Comparison of ENCODE assay signal across 8 cellular contexts in genomic region chr1:223133824-223134435, GRCh38. TPM values are rescaled to one million over a fixed set of nuclear protein-coding genes. Genes with fewer than 3 reads are reported as not detected.
DNase-seq lines count a peak whose midpoint lies in the region; ATAC-seq, FAIRE-seq and TF ChIP-seq lines count a peak whose summit lies in the region.

No MANE protein-coding gene starts in this region.

- TF ChIP-seq CTCF in keratinocyte (optimal IDR thresholded peaks at IDR 0.05 in 1 of 3, IDR thresholded peaks at IDR 0.05 in 1 of 3, conservative IDR thresholded peaks at IDR 0.05 in 1 of 3; ENCODE audit: extremely low read depth in 1 of 3, insufficient read depth in 2 of 3, low read length in 3 of 3): peak; percentile 85 to 97 (median 90)

- peak overlapping the region; percentile 20 for H3K9ac ChIP-seq in keratinocyte (ENCODE audit: control insufficient read depth, extremely low read depth, insufficient read depth, low read length)

- H3K79me2 ChIP-seq in keratinocyte (ENCODE audit: control insufficient read depth, insufficient read depth, low read length): no peaks in the 10 kb centered on the region

- peak overlapping the region; percentile 70 for H3K4me2 ChIP-seq in keratinocyte (ENCODE audit: control insufficient read depth, extremely low read depth, insufficient read depth, low read depth, low read length)

- FAIRE-seq in A204.1 (lab: Jason Lieb, UNC): peak; percentile 66
- FAIRE-seq in keratinocyte (lab: Jason Lieb, UNC): no peak

- no peaks in the 10 kb centered on the region for H3K27me3 ChIP-seq in keratinocyte (ENCODE audit: control insufficient read depth, extremely low read depth, insufficient read depth, low read length)

- peaks cover 29% of the 10 kb centered on the region for H3K4me1 ChIP-seq in keratinocyte (ENCODE audit: control insufficient read depth, extremely low read depth, insufficient read depth, low read length)

- DNase-seq in NCI-H345 (lab: John Stamatoyannopoulos, UW) (peak; percentile 87), keratinocyte (ENCODE audit: low read depth, low spot score) (no peak)
- DNase-seq in activated CD4-positive, CD25-positive, alpha-beta regulatory T cell treated with anti-CD3 and anti-CD28 coated beads, Interleukin-2, amount 50 U/mL, for 16 hours (ENCODE audit: low read depth, low spot score): peak; percentile 62
- DNase-seq in central memory CD4-positive, alpha-beta T cell: peak; percentile 69
- DNase-seq in stimulated activated CD4-positive, alpha-beta T cell treated with anti-CD3 and anti-CD28 coated beads, Interleukin-12 subunit alpha, Interleukin-12 subunit beta, amount 100 ng/mL, for 48 hours (ENCODE audit: low read depth in 2 of 3, low spot score in 1 of 3): peak; percentile 66 to 70 (median 70)

- peak overlapping the region; percentile 29 to 54 (median 52) for H3K4me3 ChIP-seq in keratinocyte (ENCODE audit: control insufficient read depth in 2 of 3, extremely low read depth in 1 of 3, insufficient read depth in 2 of 3, low read depth in 1 of 3, low read length in 3 of 3)

- H3K9me3 ChIP-seq in keratinocyte (ENCODE audit: control insufficient read depth, low read depth, low read length): no peaks in the 10 kb centered on the region

- H3K36me3 ChIP-seq in keratinocyte (ENCODE audit: control insufficient read depth in 2 of 2, extremely low read depth in 1 of 2, insufficient read depth in 2 of 2, low read length in 2 of 2): no peaks in the 10 kb centered on the region

- H4K20me1 ChIP-seq in keratinocyte (ENCODE audit: control insufficient read depth, extremely low read depth, insufficient read depth, low read length): no peaks in the 10 kb centered on the region

- dilution Hi-C loops in keratinocyte (cut with MboI; ENCODE audit: extremely low pct_ligation_motif_present, low sequenced_read_pairs): no loop called here

- peak overlapping the region; percentile 51 for H3K27ac ChIP-seq in keratinocyte (ENCODE audit: control insufficient read depth, insufficient read depth, low read length)

- ATAC-seq in GM18861 (IDR thresholded peaks at IDR 0.05; ENCODE audit: unreplicated experiment): peak; percentile 73
- ATAC-seq in HG03139 (IDR thresholded peaks at IDR 0.05; ENCODE audit: unreplicated experiment): peak; percentile 83

- H2AFZ ChIP-seq in keratinocyte (ENCODE audit: control insufficient read depth, low read length): peak overlapping the region; percentile 79

- H3K9me1 ChIP-seq in keratinocyte (ENCODE audit: control insufficient read depth, extremely low read depth, insufficient read depth, low read length): peaks cover 2% of the 10 kb centered on the region

RNA-seq across cellular contexts. Expression of gene TLR5, which starts 9.1 kb away (rescaled TPM):
- 0.69 to 3.2 TPM (median 1.3 TPM) in 3 replicates for polyA plus RNA-seq in keratinocyte
- polyA plus RNA-seq in keratinocyte (2011; ENCODE audit: low read depth): 0.85 TPM
- polyA plus RNA-seq in keratinocyte (2011; cell fraction: cytosol; rRNA removed): 0.65 and 1.1 TPM in 2 replicates
- polyA plus RNA-seq in keratinocyte (2011; cell fraction: nucleus; rRNA removed): 2.8 and 3.9 TPM in 2 replicates
- polyA plus RNA-seq in keratinocyte (2012; ENCODE audit: low replicate concordance): 0.40 and 1.8 TPM in 2 replicates
- polyA minus RNA-seq in keratinocyte: 0.30 to 4.1 TPM (median 3.7 TPM) in 3 replicates
- 0.38 TPM for polyA minus RNA-seq in keratinocyte (2011; cell fraction: cytosol; rRNA and poly(A)+ RNA removed)
- polyA minus RNA-seq in keratinocyte (2011; cell fraction: nucleus; rRNA and poly(A)+ RNA removed): 3.0 and 3.7 TPM in 2 replicates
